In genomic region chr14:33542338-33543290, GRCh38 we compare ENCODE assay signal across 24 cellular contexts.
DNase-seq lines count a peak whose midpoint lies in the region; ATAC-seq, FAIRE-seq and TF ChIP-seq lines count a peak whose summit lies in the region.
"Had no signal": no experiment of that assay in that cellular context is flagged by ENCODE, and none has a peak within 500 bp of the region (broad histone marks: within the 10 kb centered on the region; RNA-seq: fewer than 3 reads in every experiment).

No MANE protein-coding gene starts in this region.

- H3K4me2 ChIP-seq in HepG2 (ENCODE audit: low read depth, low read length), result no peak overlapping the region
- H3K4me2 ChIP-seq: SK-N-SH had no signal

- H3K36me3 ChIP-seq in HepG2 (replicated peaks in 1 of 2; ENCODE audit: control insufficient read depth in 1 of 2, insufficient read depth in 2 of 2, low read length in 2 of 2), result no peaks in the 10 kb centered on the region
- H3K36me3 ChIP-seq: prostate gland had no signal

- no peak for TF ChIP-seq CTCF in HepG2 (CRISPR knock-in tag; IDR thresholded peaks at IDR 0.05)

- FAIRE-seq in HepG2 (lab: Jason Lieb, UNC), result no peak
- FAIRE-seq: GM19239 had no signal

- H3K27ac ChIP-seq in HepG2 (ENCODE audit: extremely low read length, insufficient read depth, low read length), result no peak overlapping the region
- H3K27ac ChIP-seq: C4-2B, GM23248, prostate gland had no signal

- peak; percentile 31 for DNase-seq in NCI-H2196 (lab: John Stamatoyannopoulos, UW; ENCODE audit: unreplicated experiment)
- DNase-seq in left kidney (ENCODE audit: low read depth, low spot score), result peak; percentile 13
- no peak for DNase-seq in activated naive CD4-positive, alpha-beta T cell treated with anti-CD3 and anti-CD28 coated beads, Interleukin-2, amount 10 ng/mL, durations not matched to agents 7 days and 5 days
- no peak for DNase-seq in HepG2 (ENCODE audit: low spot score)
- no peak for DNase-seq in activated CD4-positive, CD25-positive, alpha-beta regulatory T cell treated with anti-CD3 and anti-CD28 coated beads, Interleukin-2, amount 50 U/mL, for 72 hours
- DNase-seq: activated CD4-positive, alpha-beta T cell treated with anti-CD3 and anti-CD28 coated beads, Interleukin-2, amount 10 ng/mL, durations not matched to agents 24 days and 14 days; activated CD8-positive, alpha-beta memory T cell treated with anti-CD3 and anti-CD28 coated beads, Interleukin-2, amount 10 ng/mL, durations not matched to agents 7 days and 5 days; activated naive CD4-positive, alpha-beta T cell treated with anti-CD3 and anti-CD28 coated beads for 36 hours; activated T-cell treated with anti-CD3 and anti-CD28 coated beads, Interleukin-2, amount 50 U/mL, for 72 hours; caudate nucleus; glutamatergic neuron; GM23248; NCI-H2107; NCI-H524; SK-N-SH; stimulated activated CD4-positive, alpha-beta T cell treated with anti-CD3 and anti-CD28 coated beads, Interleukin-15, amount 100 ng/mL, for 24 hours had no signal

- no peak for TF ChIP-seq POLR2A in HepG2 (IDR thresholded peaks at IDR 0.05; ENCODE audit: insufficient read depth in 1 of 2, low read depth in 2 of 2, low read length in 2 of 2)

- POLR2A ChIA-PET in HepG2 (lab: Yijun Ruan, JAX), result no interaction called here

- H4K20me1 ChIP-seq in HepG2 (ENCODE audit: insufficient read depth, low read length), result no peaks in the 10 kb centered on the region

- H3K4me3 Mint-ChIP-seq in activated naive CD4-positive, alpha-beta T cell treated with anti-CD3 and anti-CD28 coated beads, Interleukin-2, amount 10 ng/mL, durations not matched to agents 7 days and 5 days, result no peak overlapping the region
- H3K4me3 Mint-ChIP-seq: activated CD4-positive, alpha-beta T cell treated with anti-CD3 and anti-CD28 coated beads, Interleukin-2, amount 10 ng/mL, durations not matched to agents 24 days and 14 days; activated CD8-positive, alpha-beta memory T cell treated with anti-CD3 and anti-CD28 coated beads, Interleukin-2, amount 10 ng/mL, durations not matched to agents 7 days and 5 days; activated naive CD4-positive, alpha-beta T cell treated with anti-CD3 and anti-CD28 coated beads for 36 hours; activated T-cell treated with anti-CD3 and anti-CD28 coated beads, Interleukin-2, amount 50 U/mL, for 72 hours; T-helper 2 cell treated with Interferon-gamma antibody and Interleukin-4, amounts not matched to agents 5 μg/mL and 100 μg/mL, for 36 hours; type B pancreatic cell had no signal

- H3K4me3 ChIP-seq in HepG2 (replicated peaks in 1 of 3; ENCODE audit: insufficient read depth in 1 of 3, low read depth in 2 of 3, low read length in 3 of 3), result no peak overlapping the region
- H3K4me3 ChIP-seq: GM23248, prostate gland had no signal

- ATAC-seq in GM18909 (IDR thresholded peaks at IDR 0.05; ENCODE audit: poor library complexity, unreplicated experiment) (peak; percentile 43), HG02759 (IDR thresholded peaks at IDR 0.05; ENCODE audit: unreplicated experiment) (peak; percentile 44), HepG2 (no peak), HG02798 (IDR thresholded peaks at IDR 0.05; ENCODE audit: poor library complexity, unreplicated experiment) (no peak)
- ATAC-seq: activated CD8-positive, alpha-beta memory T cell treated with anti-CD3 and anti-CD28 coated beads, Interleukin-2, amount 10 ng/mL, durations not matched to agents 7 days and 5 days; activated T-cell treated with anti-CD3 and anti-CD28 coated beads, Interleukin-2, amount 50 U/mL, for 72 hours had no signal

- no peaks in the 10 kb centered on the region for H3K4me1 Mint-ChIP-seq in activated naive CD4-positive, alpha-beta T cell treated with anti-CD3 and anti-CD28 coated beads, Interleukin-2, amount 10 ng/mL, durations not matched to agents 7 days and 5 days
- H3K4me1 Mint-ChIP-seq: activated CD4-positive, alpha-beta T cell treated with anti-CD3 and anti-CD28 coated beads, Interleukin-2, amount 10 ng/mL, durations not matched to agents 24 days and 14 days; activated CD8-positive, alpha-beta memory T cell treated with anti-CD3 and anti-CD28 coated beads, Interleukin-2, amount 10 ng/mL, durations not matched to agents 7 days and 5 days had no signal

- no TSS peak for BruUV-seq in HepG2 (replicated peaks; lab: Mats Ljungman, UMichigan)

- no peaks in the 10 kb centered on the region for H3K27me3 Mint-ChIP-seq in activated naive CD4-positive, alpha-beta T cell treated with anti-CD3 and anti-CD28 coated beads, Interleukin-2, amount 10 ng/mL, durations not matched to agents 7 days and 5 days
- H3K27me3 Mint-ChIP-seq: activated CD4-positive, alpha-beta T cell treated with anti-CD3 and anti-CD28 coated beads, Interleukin-2, amount 10 ng/mL, durations not matched to agents 24 days and 14 days; activated CD8-positive, alpha-beta memory T cell treated with anti-CD3 and anti-CD28 coated beads, Interleukin-2, amount 10 ng/mL, durations not matched to agents 7 days and 5 days had no signal

- H3K79me2 ChIP-seq in HepG2 (ENCODE audit: insufficient read depth, low read length), result no peaks in the 10 kb centered on the region

- no peak overlapping the region for H3K27ac Mint-ChIP-seq in activated naive CD4-positive, alpha-beta T cell treated with anti-CD3 and anti-CD28 coated beads, Interleukin-2, amount 10 ng/mL, durations not matched to agents 7 days and 5 days
- H3K27ac Mint-ChIP-seq: activated CD4-positive, alpha-beta T cell treated with anti-CD3 and anti-CD28 coated beads, Interleukin-2, amount 10 ng/mL, durations not matched to agents 24 days and 14 days; activated CD8-positive, alpha-beta memory T cell treated with anti-CD3 and anti-CD28 coated beads, Interleukin-2, amount 10 ng/mL, durations not matched to agents 7 days and 5 days; activated naive CD4-positive, alpha-beta T cell treated with anti-CD3 and anti-CD28 coated beads for 36 hours; activated T-cell treated with anti-CD3 and anti-CD28 coated beads, Interleukin-2, amount 50 U/mL, for 72 hours; T-helper 2 cell treated with Interferon-gamma antibody and Interleukin-4, amounts not matched to agents 5 μg/mL and 100 μg/mL, for 36 hours; type B pancreatic cell had no signal

- 24% methylated on average over 11 of the region's 11 CpGs for WGBS in HepG2 (ENCODE audit: low lambda C conversion rate)

- H3K36me3 Mint-ChIP-seq in activated naive CD4-positive, alpha-beta T cell treated with anti-CD3 and anti-CD28 coated beads, Interleukin-2, amount 10 ng/mL, durations not matched to agents 7 days and 5 days, result no peaks in the 10 kb centered on the region
- H3K36me3 Mint-ChIP-seq: activated CD8-positive, alpha-beta memory T cell treated with anti-CD3 and anti-CD28 coated beads, Interleukin-2, amount 10 ng/mL, durations not matched to agents 7 days and 5 days; type B pancreatic cell had no signal

- no peak overlapping the region for H3K9ac ChIP-seq in HepG2 (ENCODE audit: insufficient read depth, low read depth, low read length)
- H3K9ac ChIP-seq: GM23248, SK-N-SH had no signal

- H2AFZ ChIP-seq in HepG2 (ENCODE audit: low read length), result no peak overlapping the region
- H2AFZ ChIP-seq: GM23248 had no signal

- intact Hi-C loops in HepG2 (cut with micrococcal nuclease; ENCODE audit: unreplicated experiment), result no loop called here

- TF ChIP-seq RAD21 in HepG2 (CRISPR knock-in tag; IDR thresholded peaks at IDR 0.05), result no peak

- in situ Hi-C loops in HepG2 (cut with HindIII; ENCODE audit: extremely low pct_ligation_motif_present, low pct_unique_long_range_greater_than_20kb), result no loop called here

- no peaks in the 10 kb centered on the region for H3K27me3 ChIP-seq in HepG2 (ENCODE audit: control insufficient read depth in 1 of 2, insufficient read depth in 2 of 2, low read length in 2 of 2)

- no peak for TF ChIP-seq EP300 in HepG2 (IDR thresholded peaks at IDR 0.05; ENCODE audit: low read depth in 2 of 2, low read length in 2 of 2)
- no peak for TF ChIP-seq EP300 in HepG2 (CRISPR knock-in tag; IDR thresholded peaks at IDR 0.05; ENCODE audit: borderline replicate concordance)

- peaks cover 3% of the 10 kb centered on the region for H3K9me3 Mint-ChIP-seq in activated naive CD4-positive, alpha-beta T cell treated with anti-CD3 and anti-CD28 coated beads, Interleukin-2, amount 10 ng/mL, durations not matched to agents 7 days and 5 days
- H3K9me3 Mint-ChIP-seq: activated CD4-positive, alpha-beta T cell treated with anti-CD3 and anti-CD28 coated beads, Interleukin-2, amount 10 ng/mL, durations not matched to agents 24 days and 14 days; activated T-cell treated with anti-CD3 and anti-CD28 coated beads, Interleukin-2, amount 50 U/mL, for 72 hours; type B pancreatic cell had no signal

- no peaks in the 10 kb centered on the region for H3K9me3 ChIP-seq in HepG2 (ENCODE audit: low read length)
- H3K9me3 ChIP-seq: prostate gland, SK-N-SH had no signal

- H3K4me1 ChIP-seq in HepG2 (ENCODE audit: insufficient read depth, low read length), result no peaks in the 10 kb centered on the region
- H3K4me1 ChIP-seq: prostate gland had no signal

- CTCF ChIA-PET in activated naive CD4-positive, alpha-beta T cell treated with anti-CD3 and anti-CD28 coated beads, Interleukin-2, amount 10 ng/mL, durations not matched to agents 7 days and 5 days (lab: Charles Lee), result no interaction called here
- CTCF ChIA-PET in HepG2 (lab: Yijun Ruan, JAX; ENCODE audit: low intra/inter-chr PET ratio, low total read pairs), result no interaction called here

TF ChIP-seq in HepG2, 621 proteins besides CTCF, POLR2A, EP300 and RAD21 (continues in another document):
- TF ChIP-seq STAT5B (CRISPR knock-in tag; IDR thresholded peaks at IDR 0.05) (no peak), MED1 (CRISPR knock-in tag; IDR thresholded peaks at IDR 0.05) (no peak), ZNF747 (CRISPR knock-in tag; IDR thresholded peaks at IDR 0.05; ENCODE audit: borderline replicate concordance) (no peak), ZNF30 (CRISPR knock-in tag; IDR thresholded peaks at IDR 0.05) (no peak), THRA (CRISPR knock-in tag; IDR thresholded peaks at IDR 0.05; ENCODE audit: borderline replicate concordance) (no peak), ZSCAN31 (CRISPR knock-in tag; IDR thresholded peaks at IDR 0.05; ENCODE audit: low read depth) (no peak), ZBTB20 (CRISPR knock-in tag; IDR thresholded peaks at IDR 0.05; ENCODE audit: borderline replicate concordance, low read depth) (no peak), ZBTB21 (CRISPR knock-in tag; IDR thresholded peaks at IDR 0.05) (no peak)

Comparison
In these comparisons a context has a peak if more than half of its experiments do, and no peak if none do; other contexts are left out.
1. ATAC-seq: peak in GM18909 (single experiment) and HG02759 (single experiment); none in HepG2 (single experiment) and HG02798 (single experiment).
2. DNase-seq: peak in NCI-H2196 (single experiment) and left kidney (single experiment); none in activated naive CD4-positive, alpha-beta T cell treated with anti-CD3 and anti-CD28 coated beads, Interleukin-2, amount 10 ng/mL, durations not matched to agents 7 days and 5 days (single experiment), HepG2 (single experiment) and activated CD4-positive, CD25-positive, alpha-beta regulatory T cell treated with anti-CD3 and anti-CD28 coated beads, Interleukin-2, amount 50 U/mL, for 72 hours (single experiment).